ENCODE assay signal across 9 cellular contexts in the genomic region with DNA sequence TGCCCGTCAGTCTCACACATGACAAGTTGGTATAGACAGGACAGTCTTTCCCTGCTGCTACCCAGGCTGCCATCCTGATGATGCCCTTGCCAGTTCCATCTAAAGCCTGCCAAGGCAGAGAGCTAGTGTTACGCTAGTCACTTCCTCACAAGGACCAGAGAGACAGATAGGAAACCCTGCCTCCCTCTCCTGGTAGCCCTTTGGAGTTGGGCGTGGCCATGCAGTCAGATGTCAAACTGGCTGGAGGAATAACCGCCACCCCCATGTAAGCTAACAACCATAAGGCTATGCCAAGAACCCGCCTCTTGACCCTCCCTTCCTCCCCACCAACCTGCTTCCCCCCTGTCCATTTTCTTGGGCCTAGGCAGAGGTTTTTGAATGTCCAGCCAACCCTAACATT. TPM values are rescaled to one million over a fixed set of nuclear protein-coding genes. Genes with fewer than 3 reads are reported as not detected.
DNase-seq lines count a peak whose midpoint lies in the region; ATAC-seq, FAIRE-seq and TF ChIP-seq lines count a peak whose summit lies in the region.
"Had no signal": no experiment of that assay in that cellular context is flagged by ENCODE, and none has a peak within 500 bp of the region (broad histone marks: within the 10 kb centered on the region; RNA-seq: fewer than 3 reads in every experiment).

No MANE protein-coding gene starts in this region.

- no peak overlapping the region for H2BK5ac ChIP-seq in IMR-90 (ENCODE audit: low read depth, low read length, poor library complexity, severe bottlenecking)

- peaks cover 44% of the 10 kb centered on the region for H3K36me3 ChIP-seq in IMR-90 (ENCODE audit: control insufficient read depth, insufficient read depth, low read length)
- H3K36me3 ChIP-seq in mucosa of stomach (ENCODE audit: control insufficient read depth, insufficient read depth, low read length) = peaks cover 5% of the 10 kb centered on the region

- H2BK120ac ChIP-seq in IMR-90 (ENCODE audit: low read depth, low read length) = no peak overlapping the region

- H2BK20ac ChIP-seq in IMR-90 (ENCODE audit: low read depth, low read length) = no peak overlapping the region

- peak overlapping the region; percentile 85 for H3K4me3 Mint-ChIP-seq in MCF 10A (ENCODE audit: unreplicated experiment)
- no peak overlapping the region for H3K4me3 Mint-ChIP-seq in WTC11

- no peak overlapping the region for H3K27ac ChIP-seq in IMR-90 (ENCODE audit: insufficient read depth, low read length)

- H3K4ac ChIP-seq in IMR-90 (ENCODE audit: low read depth, low read length) = no peak overlapping the region

- H3K14ac ChIP-seq in IMR-90 (replicated peaks; ENCODE audit: low read depth, low read length) = 0 out of 2 replicates have a peak overlapping the region, but pooled peaks have one; percentile 19

- H3K9me3 Mint-ChIP-seq in MCF 10A (ENCODE audit: unreplicated experiment) = no peaks in the 10 kb centered on the region
- H3K9me3 Mint-ChIP-seq in WTC11 = no peaks in the 10 kb centered on the region

- CTCF ChIA-PET in IMR-90 (lab: Yijun Ruan, JAX) (interaction anchor here (0.5 kb wide), 1 partner anchor 186 kb away, joined by 3 read pairs; no protein-coding TSS in a partner anchor), MCF 10A (lab: Yijun Ruan, JAX) (interaction anchor here (0.5 to 2.6 kb wide), 10 partner anchors 9 to 1160 kb away, joined by 3 to 24 read pairs (median 3); partner anchors contain the start of gene MON1A), WTC11 (lab: Charles Lee) (interaction anchor here (1.4 to 2.4 kb wide), 5 partner anchors 8 to 255 kb away, joined by 4 to 10 read pairs (median 5); partner anchors contain the start of genes CISH and ZMYND10)

- H3K4me1 ChIP-seq in IMR-90 (ENCODE audit: control insufficient read depth, insufficient read depth, low read length) (peaks cover 29% of the 10 kb centered on the region), mucosa of stomach (ENCODE audit: control insufficient read depth, insufficient read depth, low read length) (peaks cover 46% of the 10 kb centered on the region)

- H3K9me3 ChIP-seq in IMR-90 (ENCODE audit: control insufficient read depth, insufficient read depth, low read length) (no peaks in the 10 kb centered on the region), mucosa of stomach (ENCODE audit: control insufficient read depth, low read length) (no peaks in the 10 kb centered on the region)

- H3K18ac ChIP-seq in IMR-90 (ENCODE audit: low read depth, low read length) = no peak overlapping the region

- H3K27me3 ChIP-seq in IMR-90 (ENCODE audit: control insufficient read depth, insufficient read depth, low read length) (no peaks in the 10 kb centered on the region), mucosa of stomach (ENCODE audit: control insufficient read depth, insufficient read depth, low read length) (no peaks in the 10 kb centered on the region)

- BruUV-seq in IMR-90 (replicated peaks; lab: Mats Ljungman, UMichigan) (no TSS peak), MCF 10A (replicated peaks; lab: Mats Ljungman, UMichigan) (no TSS peak)

- no peak for FAIRE-seq in GM12891 (lab: Jason Lieb, UNC)

- H3K79me1 ChIP-seq in IMR-90 (ENCODE audit: low read depth in 1 of 2, low read length in 2 of 2) = peaks cover 4 to 66% of the 10 kb centered on the region in 2 experiments

- no peak for TF ChIP-seq POLR2A in IMR-90 (IDR thresholded peaks at IDR 0.05; ENCODE audit: low read depth, low read length)
- no peak for TF ChIP-seq POLR2A in GM12891 (IDR thresholded peaks at IDR 0.05; ENCODE audit: low read depth, low read length)

- no peak overlapping the region for H4K91ac ChIP-seq in IMR-90 (ENCODE audit: insufficient read depth, low read depth, low read length)

- H3K27me3 Mint-ChIP-seq in MCF 10A (ENCODE audit: insufficient read depth, unreplicated experiment) = no peaks in the 10 kb centered on the region
- H3K27me3 Mint-ChIP-seq in WTC11 (ENCODE audit: low read depth) = peaks cover 2% of the 10 kb centered on the region; the same call in 1 of the 2 replicates

- no peak overlapping the region for H2AK5ac ChIP-seq in IMR-90 (ENCODE audit: low read depth, low read length)

- no peak overlapping the region for H3K9ac ChIP-seq in IMR-90 (ENCODE audit: low read depth, low read length)
- H3K9ac ChIP-seq in mucosa of stomach (ENCODE audit: low read length) = peak overlapping the region; percentile 91

- 88% methylated on average over 1 of the region's 5 CpGs; no CpG with 5 or more reads in 1 of the 2 experiments for WGBS in IMR-90 (ENCODE audit: extremely low coverage in 2 of 2, insufficient read length in 1 of 2), 2 experiments

- H3K56ac ChIP-seq in IMR-90 (ENCODE audit: extremely low read depth, insufficient read depth, low read length) = no peak overlapping the region

- in situ Hi-C loops in IMR-90 (cut with MboI; ENCODE audit: low sequenced_read_pairs) = no loop called here

- H2AK9ac ChIP-seq in IMR-90 (replicated peaks; ENCODE audit: low read depth, low read length, poor library complexity) = peak overlapping the region; percentile 8

- POLR2A ChIA-PET in IMR-90 (lab: Charles Lee; ENCODE audit: unreplicated experiment) (interaction anchor here (1.0 kb wide), 1 partner anchor 212 kb away, joined by 3 read pairs; the partner anchor contains the start of gene HEMK1), MCF 10A (lab: Yijun Ruan, JAX) (interaction anchor here (0.7 to 1.8 kb wide), 3 partner anchors 9 to 255 kb away, joined by 3 to 14 read pairs (median 3); partner anchors contain the start of gene CISH), WTC11 (lab: Charles Lee) (no interaction called here)

- ATAC-seq in IMR-90 (ENCODE audit: low read depth) = no peak
- ATAC-seq in WTC11 = no peak
- ATAC-seq in HG03342 (IDR thresholded peaks at IDR 0.05; ENCODE audit: unreplicated experiment) = no peak

- H4K8ac ChIP-seq in IMR-90 (ENCODE audit: low read depth in 2 of 2, low read length in 2 of 2) = no peak overlapping the region

- H3K4me3 ChIP-seq in IMR-90 (ENCODE audit: insufficient read depth, low read depth, low read length) (no peak overlapping the region; the same call in 1 of the 2 replicates), mucosa of stomach (ENCODE audit: low read length) (peak overlapping the region; percentile 27)

- H4K20me1 ChIP-seq in IMR-90 (ENCODE audit: insufficient read depth, low read length) = peaks cover 53% of the 10 kb centered on the region

- no peak overlapping the region for H2BK15ac ChIP-seq in IMR-90 (ENCODE audit: low read depth, low read length)

- peaks cover 17% of the 10 kb centered on the region for H3K9me1 ChIP-seq in IMR-90 (ENCODE audit: insufficient read depth, low read length)

- H3K4me1 Mint-ChIP-seq in MCF 10A (ENCODE audit: insufficient read depth, unreplicated experiment) = peaks cover 14% of the 10 kb centered on the region
- H3K4me1 Mint-ChIP-seq in WTC11 = peaks cover 24% of the 10 kb centered on the region

- H2AFZ ChIP-seq in IMR-90 (replicated peaks; ENCODE audit: low read length, poor library complexity) = no peak overlapping the region

- H3K27ac Mint-ChIP-seq in MCF 10A (ENCODE audit: low read depth, unreplicated experiment) (no peak overlapping the region), WTC11 (no peak overlapping the region)

- H3K4me2 ChIP-seq in IMR-90 (ENCODE audit: low read depth, low read length) = peak overlapping the region; percentile 94

- TF ChIP-seq RAD21 in IMR-90 (IDR thresholded peaks at IDR 0.05; ENCODE audit: low read length) = no peak

- peaks cover 29% of the 10 kb centered on the region for H3K36me3 Mint-ChIP-seq in MCF 10A (ENCODE audit: insufficient read depth, unreplicated experiment)
- peaks cover 14% of the 10 kb centered on the region for H3K36me3 Mint-ChIP-seq in WTC11

- DNase-seq in AG20443 (ENCODE audit: low spot score) = peak; percentile 48
- no peak for DNase-seq in IMR-90
- no peak for DNase-seq in MCF 10A (ENCODE audit: unreplicated experiment)
- DNase-seq in WTC11 (ENCODE audit: low spot score) = no peak
- no peak for DNase-seq in GM12891 (ENCODE audit: insufficient read length, low spot score)
- no peak for DNase-seq in KG1 (lab: John Stamatoyannopoulos, UW)
- DNase-seq: nucleus accumbens had no signal

- no peak overlapping the region for H4K5ac ChIP-seq in IMR-90 (ENCODE audit: low read depth, low read length)

- intact Hi-C loops in IMR-90 (cut with micrococcal nuclease) = no loop called here
- intact Hi-C loops in MCF 10A (cut with micrococcal nuclease) = no loop called here

- TF ChIP-seq CTCF in IMR-90 (conservative IDR thresholded peaks at IDR 0.05; ENCODE audit: low read depth, low read length) (no peak), MCF 10A (IDR thresholded peaks at IDR 0.05; ENCODE audit: unreplicated experiment) (no peak), WTC11 (IDR thresholded peaks at IDR 0.05) (no peak)

- dilution Hi-C loops in IMR-90 (cut with HindIII; ENCODE audit: low sequenced_read_pairs, unreplicated experiment) = no loop called here

- peak overlapping the region; percentile 3; the same call in 1 of the 2 replicates for H3K23ac ChIP-seq in IMR-90 (ENCODE audit: low read depth, low read length)

RNA-seq across cellular contexts. Expression of gene TMEM115, which starts 2.8 kb away (rescaled TPM):
- 35.3 and 35.6 TPM in 2 replicates for total RNA-seq in IMR-90 (2012; rRNA removed)
- polyA plus RNA-seq in IMR-90 (2012; rRNA removed) = 47.3 and 54.3 TPM in 2 replicates
- polyA plus RNA-seq in IMR-90 (2012; cell fraction: cytosol; rRNA removed) = 52.1 and 61.0 TPM in 2 replicates
- polyA plus RNA-seq in IMR-90 (2012; cell fraction: nucleus; rRNA removed; ENCODE audit: low replicate concordance) = 14.6 and 28.3 TPM in 2 replicates
- 31.9 and 40.3 TPM in 2 replicates for total RNA-seq in MCF 10A (2022)
- total RNA-seq in WTC11 (2021) = 26.7 to 30.0 TPM (median 28.4 TPM) in 3 replicates
- polyA plus RNA-seq in GM12891 (2012; ENCODE audit: low read depth, missing spikeins) = 9.6 TPM

RNA-seq across cellular contexts. Expression of gene CYB561D2, which starts 5.9 kb away (rescaled TPM):
- total RNA-seq in IMR-90 (2012; rRNA removed) (26.1 and 29.2 TPM in 2 replicates), MCF 10A (2022) (24.0 and 24.1 TPM in 2 replicates), WTC11 (2021) (9.8 to 12.0 TPM (median 11.3 TPM) in 3 replicates)
- polyA plus RNA-seq in IMR-90 (2012; rRNA removed) = 31.7 and 41.5 TPM in 2 replicates
- polyA plus RNA-seq in IMR-90 (2012; cell fraction: cytosol; rRNA removed) = 28.2 and 48.4 TPM in 2 replicates
- polyA plus RNA-seq in IMR-90 (2012; cell fraction: nucleus; rRNA removed; ENCODE audit: low replicate concordance) = 41.4 and 73.4 TPM in 2 replicates
- 14.5 TPM for polyA plus RNA-seq in GM12891 (2012; ENCODE audit: low read depth, missing spikeins)

RNA-seq across cellular contexts. Expression of gene NPRL2, which starts 6.0 kb away (rescaled TPM):
- total RNA-seq in IMR-90 (2012; rRNA removed) = 27.5 and 38.7 TPM in 2 replicates
- 38.3 and 38.5 TPM in 2 replicates for polyA plus RNA-seq in IMR-90 (2012; rRNA removed)
- 25.2 and 33.3 TPM in 2 replicates for polyA plus RNA-seq in IMR-90 (2012; cell fraction: cytosol; rRNA removed)
- polyA plus RNA-seq in IMR-90 (2012; cell fraction: nucleus; rRNA removed; ENCODE audit: low replicate concordance) = 62.9 and 100 TPM in 2 replicates
- 21.1 and 22.1 TPM in 2 replicates for total RNA-seq in MCF 10A (2022)
- 20.6 to 26.6 TPM (median 23.9 TPM) in 3 replicates for total RNA-seq in WTC11 (2021)
- polyA plus RNA-seq in GM12891 (2012; ENCODE audit: low read depth, missing spikeins) = 21.8 TPM

RNA-seq across cellular contexts. Expression of gene ZMYND10, which starts 11.0 kb away (rescaled TPM):
- 0.83 and 1.1 TPM in 2 replicates for total RNA-seq in IMR-90 (2012; rRNA removed)
- 1.1 and 1.4 TPM in 2 replicates for polyA plus RNA-seq in IMR-90 (2012; rRNA removed)
- polyA plus RNA-seq in IMR-90 (2012; cell fraction: cytosol; rRNA removed) = 1.3 and 2.1 TPM in 2 replicates
- 2.2 and 2.7 TPM in 2 replicates for polyA plus RNA-seq in IMR-90 (2012; cell fraction: nucleus; rRNA removed; ENCODE audit: low replicate concordance)
- total RNA-seq in MCF 10A (2022) = 0.68 and 1.0 TPM in 2 replicates
- total RNA-seq in WTC11 (2021) = 0.46 to 0.80 TPM (median 0.74 TPM) in 3 replicates
- polyA plus RNA-seq in GM12891 (2012; ENCODE audit: low read depth, missing spikeins) = 0.18 TPM

RNA-seq across cellular contexts. Expression of gene RASSF1, which starts 15.9 kb away (rescaled TPM):
- total RNA-seq in IMR-90 (2012; rRNA removed) = 17.4 and 18.3 TPM in 2 replicates
- 53.4 and 55.6 TPM in 2 replicates for polyA plus RNA-seq in IMR-90 (2012; rRNA removed)
- 48.6 and 60.5 TPM in 2 replicates for polyA plus RNA-seq in IMR-90 (2012; cell fraction: cytosol; rRNA removed)
- 77.2 and 105 TPM in 2 replicates for polyA plus RNA-seq in IMR-90 (2012; cell fraction: nucleus; rRNA removed; ENCODE audit: low replicate concordance)
- total RNA-seq in MCF 10A (2022) = 24.3 and 32.0 TPM in 2 replicates
- total RNA-seq in WTC11 (2021) = 13.2 to 14.5 TPM (median 14.5 TPM) in 3 replicates
- polyA plus RNA-seq in GM12891 (2012; ENCODE audit: low read depth, missing spikeins) = 29.0 TPM
